2 cellular contexts compared by ENCODE assay signal in the genomic region with DNA sequence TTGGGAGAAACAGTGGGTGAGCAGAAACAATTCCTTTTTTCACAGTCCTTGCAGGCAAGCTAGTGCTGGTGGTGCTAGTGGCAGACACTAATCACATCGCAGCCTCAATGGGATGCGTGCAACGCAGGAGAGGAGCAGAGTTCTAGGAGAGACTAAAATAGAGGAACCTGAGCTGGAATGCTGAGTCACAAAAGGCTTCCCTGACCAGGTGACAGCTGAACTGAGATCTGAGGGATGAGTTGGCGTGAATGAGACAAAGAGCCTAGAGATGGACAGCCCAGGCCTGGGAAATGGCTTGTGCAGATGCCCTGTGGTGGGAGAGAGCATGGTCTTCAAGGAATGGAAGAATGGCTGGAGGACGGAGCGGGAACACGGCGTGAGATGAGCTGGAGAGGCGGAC.
TF ChIP-seq lines count a peak whose summit lies in the region.

No MANE protein-coding gene starts in this region.

TF ChIP-seq in HepG2, 621 proteins besides CTCF, POLR2A, EP300 and RAD21 (continues in another document):
- TF ChIP-seq DNMT1 (CRISPR knock-in tag; IDR thresholded peaks at IDR 0.05) (no peak), MAFK (conservative IDR thresholded peaks at IDR 0.05 in 1 of 2, IDR thresholded peaks at IDR 0.05 in 1 of 2; ENCODE audit: low read length in 2 of 2) (peak; percentile 19 to 67; a peak in 3 of 4 replicates), ZNF713 (CRISPR knock-in tag; IDR thresholded peaks at IDR 0.05) (no peak), HMG20B (CRISPR knock-in tag; conservative IDR thresholded peaks at IDR 0.05) (no peak), ZNF781 (CRISPR knock-in tag; IDR thresholded peaks at IDR 0.05; ENCODE audit: borderline replicate concordance, not compliant biosample characterization) (no peak), ZNF878 (CRISPR knock-in tag; IDR thresholded peaks at IDR 0.05) (no peak), ZFP41 (CRISPR knock-in tag; IDR thresholded peaks at IDR 0.05; ENCODE audit: borderline replicate concordance) (no peak), ZSCAN29 (CRISPR knock-in tag; conservative IDR thresholded peaks at IDR 0.05) (no peak), FOXA3 (CRISPR knock-in tag; IDR thresholded peaks at IDR 0.05) (no peak), NFE2L2 (IDR thresholded peaks at IDR 0.05; ENCODE audit: low read length) (peak; percentile 59; the same call in 1 of the 2 replicates), MAFF (IDR thresholded peaks at IDR 0.05; ENCODE audit: low read depth, low read length) (peak; percentile 51; the same call in 1 of the 2 replicates), ZNF225 (CRISPR knock-in tag; IDR thresholded peaks at IDR 0.05) (no peak), DMAP1 (CRISPR knock-in tag; IDR thresholded peaks at IDR 0.05) (no peak)
- TF ChIP-seq, protein P1, sequence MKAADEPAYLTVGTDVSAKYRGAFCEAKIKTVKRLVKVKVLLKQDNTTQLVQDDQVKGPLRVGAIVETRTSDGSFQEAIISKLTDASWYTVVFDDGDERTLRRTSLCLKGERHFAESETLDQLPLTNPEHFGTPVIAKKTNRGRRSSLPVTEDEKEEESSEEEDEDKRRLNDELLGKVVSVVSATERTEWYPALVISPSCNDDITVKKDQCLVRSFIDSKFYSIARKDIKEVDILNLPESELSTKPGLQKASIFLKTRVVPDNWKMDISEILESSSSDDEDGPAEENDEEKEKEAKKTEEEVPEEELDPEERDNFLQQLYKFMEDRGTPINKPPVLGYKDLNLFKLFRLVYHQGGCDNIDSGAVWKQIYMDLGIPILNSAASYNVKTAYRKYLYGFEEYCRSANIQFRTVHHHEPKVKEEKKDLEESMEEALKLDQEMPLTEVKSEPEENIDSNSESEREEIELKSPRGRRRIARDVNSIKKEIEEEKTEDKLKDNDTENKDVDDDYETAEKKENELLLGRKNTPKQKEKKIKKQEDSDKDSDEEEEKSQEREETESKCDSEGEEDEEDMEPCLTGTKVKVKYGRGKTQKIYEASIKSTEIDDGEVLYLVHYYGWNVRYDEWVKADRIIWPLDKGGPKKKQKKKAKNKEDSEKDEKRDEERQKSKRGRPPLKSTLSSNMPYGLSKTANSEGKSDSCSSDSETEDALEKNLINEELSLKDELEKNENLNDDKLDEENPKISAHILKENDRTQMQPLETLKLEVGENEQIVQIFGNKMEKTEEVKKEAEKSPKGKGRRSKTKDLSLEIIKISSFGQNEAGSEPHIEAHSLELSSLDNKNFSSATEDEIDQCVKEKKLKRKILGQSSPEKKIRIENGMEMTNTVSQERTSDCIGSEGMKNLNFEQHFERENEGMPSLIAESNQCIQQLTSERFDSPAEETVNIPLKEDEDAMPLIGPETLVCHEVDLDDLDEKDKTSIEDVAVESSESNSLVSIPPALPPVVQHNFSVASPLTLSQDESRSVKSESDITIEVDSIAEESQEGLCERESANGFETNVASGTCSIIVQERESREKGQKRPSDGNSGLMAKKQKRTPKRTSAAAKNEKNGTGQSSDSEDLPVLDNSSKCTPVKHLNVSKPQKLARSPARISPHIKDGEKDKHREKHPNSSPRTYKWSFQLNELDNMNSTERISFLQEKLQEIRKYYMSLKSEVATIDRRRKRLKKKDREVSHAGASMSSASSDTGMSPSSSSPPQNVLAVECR (CRISPR knock-in tag; IDR thresholded peaks at IDR 0.05; ENCODE audit: borderline replicate concordance): no peak
- TF ChIP-seq, protein P2, sequence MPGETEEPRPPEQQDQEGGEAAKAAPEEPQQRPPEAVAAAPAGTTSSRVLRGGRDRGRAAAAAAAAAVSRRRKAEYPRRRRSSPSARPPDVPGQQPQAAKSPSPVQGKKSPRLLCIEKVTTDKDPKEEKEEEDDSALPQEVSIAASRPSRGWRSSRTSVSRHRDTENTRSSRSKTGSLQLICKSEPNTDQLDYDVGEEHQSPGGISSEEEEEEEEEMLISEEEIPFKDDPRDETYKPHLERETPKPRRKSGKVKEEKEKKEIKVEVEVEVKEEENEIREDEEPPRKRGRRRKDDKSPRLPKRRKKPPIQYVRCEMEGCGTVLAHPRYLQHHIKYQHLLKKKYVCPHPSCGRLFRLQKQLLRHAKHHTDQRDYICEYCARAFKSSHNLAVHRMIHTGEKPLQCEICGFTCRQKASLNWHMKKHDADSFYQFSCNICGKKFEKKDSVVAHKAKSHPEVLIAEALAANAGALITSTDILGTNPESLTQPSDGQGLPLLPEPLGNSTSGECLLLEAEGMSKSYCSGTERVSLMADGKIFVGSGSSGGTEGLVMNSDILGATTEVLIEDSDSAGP (CRISPR knock-in tag; IDR thresholded peaks at IDR 0.05; ENCODE audit: borderline replicate concordance): no peak
- TF ChIP-seq, protein P3, sequence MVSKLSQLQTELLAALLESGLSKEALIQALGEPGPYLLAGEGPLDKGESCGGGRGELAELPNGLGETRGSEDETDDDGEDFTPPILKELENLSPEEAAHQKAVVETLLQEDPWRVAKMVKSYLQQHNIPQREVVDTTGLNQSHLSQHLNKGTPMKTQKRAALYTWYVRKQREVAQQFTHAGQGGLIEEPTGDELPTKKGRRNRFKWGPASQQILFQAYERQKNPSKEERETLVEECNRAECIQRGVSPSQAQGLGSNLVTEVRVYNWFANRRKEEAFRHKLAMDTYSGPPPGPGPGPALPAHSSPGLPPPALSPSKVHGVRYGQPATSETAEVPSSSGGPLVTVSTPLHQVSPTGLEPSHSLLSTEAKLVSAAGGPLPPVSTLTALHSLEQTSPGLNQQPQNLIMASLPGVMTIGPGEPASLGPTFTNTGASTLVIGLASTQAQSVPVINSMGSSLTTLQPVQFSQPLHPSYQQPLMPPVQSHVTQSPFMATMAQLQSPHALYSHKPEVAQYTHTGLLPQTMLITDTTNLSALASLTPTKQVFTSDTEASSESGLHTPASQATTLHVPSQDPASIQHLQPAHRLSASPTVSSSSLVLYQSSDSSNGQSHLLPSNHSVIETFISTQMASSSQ (IDR thresholded peaks at IDR 0.05; ENCODE audit: low read depth): no peak
- TF ChIP-seq, protein P3 (CRISPR knock-in tag; IDR thresholded peaks at IDR 0.05; ENCODE audit: borderline replicate concordance): no peak

TF ChIP-seq in K562, 482 proteins besides CTCF, POLR2A, EP300 and RAD21:
- TF ChIP-seq ELF4 (CRISPR knock-in tag; IDR thresholded peaks at IDR 0.05) (no peak), MAFF (IDR thresholded peaks at IDR 0.05; ENCODE audit: low read length) (peak; percentile 62; the same call in 1 of the 2 replicates), ZNF316 (IDR thresholded peaks at IDR 0.05) (peak; percentile 83), ZEB2 (IDR thresholded peaks at IDR 0.05) (0 out of 2 replicates have a peak, but pooled peaks have one; percentile 40), MYBL2 (IDR thresholded peaks at IDR 0.05; ENCODE audit: low read depth) (no peak), MYBL2 (CRISPR knock-in tag; IDR thresholded peaks at IDR 0.05; ENCODE audit: borderline replicate concordance) (no peak), NFE2 (IDR thresholded peaks at IDR 0.05; ENCODE audit: low read depth) (peak; percentile 85), DMBX1 (CRISPR knock-in tag; IDR thresholded peaks at IDR 0.05; ENCODE audit: borderline replicate concordance) (no peak), MAFK (IDR thresholded peaks at IDR 0.05; ENCODE audit: low read length) (peak; percentile 58), SMARCE1 (IDR thresholded peaks at IDR 0.05) (0 out of 2 replicates have a peak, but pooled peaks have one; percentile 15), PHB (CRISPR knock-in tag; IDR thresholded peaks at IDR 0.05) (no peak), MAFG (tag; conservative IDR thresholded peaks at IDR 0.05) (peak; percentile 60), BACH1 (tag; IDR thresholded peaks at IDR 0.05) (peak; percentile 74; the same call in 1 of the 2 replicates), MEIS2 (IDR thresholded peaks at IDR 0.05; ENCODE audit: partially characterized antibody) (peak; percentile 36), U2AF2 (optimal IDR thresholded peaks at IDR 0.05; ENCODE audit: low read depth, low read length) (no peak), ZNF121 (CRISPR knock-in tag; conservative IDR thresholded peaks at IDR 0.05) (no peak), SOX6 (IDR thresholded peaks at IDR 0.05) (peak; percentile 33; the same call in 1 of the 2 replicates), NEUROD1 (IDR thresholded peaks at IDR 0.05; ENCODE audit: borderline replicate concordance, low read depth, low read length, partially characterized antibody) (no peak), NRF1 (conservative IDR thresholded peaks at IDR 0.05 in 1 of 2, IDR thresholded peaks at IDR 0.05 in 1 of 2) (0 out of 4 replicates have a peak, but pooled peaks of 1 of the 2 experiments have one; percentile 8), CTBP1 (IDR thresholded peaks at IDR 0.05; ENCODE audit: borderline replicate concordance) (peak; percentile 75), NFRKB (IDR thresholded peaks at IDR 0.05; ENCODE audit: low read depth) (no peak), BMI1 (IDR thresholded peaks at IDR 0.05; ENCODE audit: low read length) (no peak), SPI1 (IDR thresholded peaks at IDR 0.05; ENCODE audit: borderline replicate concordance, low read depth, low read length) (no peak), C11orf30 (IDR thresholded peaks at IDR 0.05; ENCODE audit: low read depth) (peak; percentile 82)
- TF ChIP-seq, protein P4, sequence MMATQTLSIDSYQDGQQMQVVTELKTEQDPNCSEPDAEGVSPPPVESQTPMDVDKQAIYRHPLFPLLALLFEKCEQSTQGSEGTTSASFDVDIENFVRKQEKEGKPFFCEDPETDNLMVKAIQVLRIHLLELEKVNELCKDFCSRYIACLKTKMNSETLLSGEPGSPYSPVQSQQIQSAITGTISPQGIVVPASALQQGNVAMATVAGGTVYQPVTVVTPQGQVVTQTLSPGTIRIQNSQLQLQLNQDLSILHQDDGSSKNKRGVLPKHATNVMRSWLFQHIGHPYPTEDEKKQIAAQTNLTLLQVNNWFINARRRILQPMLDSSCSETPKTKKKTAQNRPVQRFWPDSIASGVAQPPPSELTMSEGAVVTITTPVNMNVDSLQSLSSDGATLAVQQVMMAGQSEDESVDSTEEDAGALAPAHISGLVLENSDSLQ (IDR thresholded peaks at IDR 0.05): peak; percentile 70
- TF ChIP-seq, protein P5, sequence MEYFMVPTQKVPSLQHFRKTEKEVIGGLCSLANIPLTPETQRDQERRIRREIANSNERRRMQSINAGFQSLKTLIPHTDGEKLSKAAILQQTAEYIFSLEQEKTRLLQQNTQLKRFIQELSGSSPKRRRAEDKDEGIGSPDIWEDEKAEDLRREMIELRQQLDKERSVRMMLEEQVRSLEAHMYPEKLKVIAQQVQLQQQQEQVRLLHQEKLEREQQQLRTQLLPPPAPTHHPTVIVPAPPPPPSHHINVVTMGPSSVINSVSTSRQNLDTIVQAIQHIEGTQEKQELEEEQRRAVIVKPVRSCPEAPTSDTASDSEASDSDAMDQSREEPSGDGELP (CRISPR knock-in tag; IDR thresholded peaks at IDR 0.05; ENCODE audit: borderline replicate concordance): peak; percentile 23; the same call in 1 of the 2 replicates
